ENCODE assay signal across 3 cellular contexts in genomic region chr14:24197066-24197465, GRCh38.
TF ChIP-seq lines count a peak whose summit lies in the region.

No MANE protein-coding gene starts in this region.

TF ChIP-seq in IMR-90, 13 proteins besides CTCF, POLR2A, EP300 and RAD21:
- TF ChIP-seq FOS (IDR thresholded peaks at IDR 0.05; ENCODE audit: low read depth, low read length) (no peak), CEBPB (IDR thresholded peaks at IDR 0.05; ENCODE audit: low read depth, low read length) (no peak), NFE2L2 (IDR thresholded peaks at IDR 0.05; ENCODE audit: low read depth, low read length) (no peak), MAFK (IDR thresholded peaks at IDR 0.05; ENCODE audit: low read depth, low read length) (no peak), RCOR1 (IDR thresholded peaks at IDR 0.05; ENCODE audit: insufficient replicate concordance, low read length) (no peak)

TF ChIP-seq in GM12878, 131 proteins besides CTCF, POLR2A, EP300 and RAD21:
- 0 out of 2 replicates have a peak, but pooled peaks have one; percentile 16 for TF ChIP-seq NBN (IDR thresholded peaks at IDR 0.05)
- TF ChIP-seq SREBF1 (IDR thresholded peaks at IDR 0.05; ENCODE audit: low read length), result no peak
TF ChIP-seq in GM12878: peak in this region for 1.

TF ChIP-seq in neural cell, 6 proteins besides CTCF, POLR2A, EP300 and RAD21:
- TF ChIP-seq POLR2AphosphoS5 (IDR thresholded peaks at IDR 0.05) (no peak), REST (IDR thresholded peaks at IDR 0.05; ENCODE audit: borderline replicate concordance) (no peak), TAF1 (IDR thresholded peaks at IDR 0.05; ENCODE audit: low read depth) (no peak), SMC3 (conservative IDR thresholded peaks at IDR 0.05; ENCODE audit: poor library complexity) (no peak), EZH2 (IDR thresholded peaks at IDR 0.05; ENCODE audit: borderline replicate concordance, insufficient read depth, low read length, poor library complexity, severe bottlenecking) (no peak)
